ENCODE assay signal across 8 cellular contexts in genomic region chr16:74700206-74701040, GRCh38. TPM values are rescaled to one million over a fixed set of nuclear protein-coding genes. Genes with fewer than 3 reads are reported as not detected.
DNase-seq lines count a peak whose midpoint lies in the region; ATAC-seq and TF ChIP-seq lines count a peak whose summit lies in the region.

Gene MLKL (minus strand): TSS chr16:74700862. CDS start chr16:74695757, 5,105 bp downstream.

- ATAC-seq in HG02588 (IDR thresholded peaks at IDR 0.05; ENCODE audit: unreplicated experiment) = peak; percentile 46

- no peaks in the 10 kb centered on the region for H3K9me3 Mint-ChIP-seq in endothelial cell (ENCODE audit: unreplicated experiment)

- no peak for TF ChIP-seq CTCF in GM13976 (IDR thresholded peaks at IDR 0.05; ENCODE audit: borderline replicate concordance, control extremely low read depth, extremely low read depth, insufficient read depth, missing control alignments)
- no peak for TF ChIP-seq CTCF in endothelial cell (IDR thresholded peaks at IDR 0.05; ENCODE audit: unreplicated experiment)

- H3K4me1 Mint-ChIP-seq in endothelial cell (ENCODE audit: unreplicated experiment) = peaks cover 21% of the 10 kb centered on the region

- H3K27me3 Mint-ChIP-seq in endothelial cell (ENCODE audit: unreplicated experiment) = peaks cover 3% of the 10 kb centered on the region

- in situ Hi-C loops in GM13976 (cut with MboI; ENCODE audit: low sequenced_read_pairs, unreplicated experiment) = loop anchor here (25.0 kb wide), 2 partner anchors 162 to 412 kb away; partner anchors contain the start of gene LDHD

- peak within 1 kb of the TSS; percentile 70 for H3K27ac Mint-ChIP-seq in endothelial cell (ENCODE audit: unreplicated experiment)

- DNase-seq in GM13976 (ENCODE audit: low spot score) (peak; percentile 69), NCI-H526 (lab: John Stamatoyannopoulos, UW) (peak; percentile 4 to 44), endothelial cell (ENCODE audit: low spot score) (peak; percentile 43), myocyte (ENCODE audit: low read depth) (peak; percentile 35), NCI-H2196 (lab: John Stamatoyannopoulos, UW; ENCODE audit: unreplicated experiment) (no peak)
- DNase-seq in activated CD8-positive, alpha-beta memory T cell treated with anti-CD3 and anti-CD28 coated beads for 4 hours (ENCODE audit: low read depth in 2 of 2) = peak; percentile 40 to 46
- peak; percentile 59 for DNase-seq in stimulated activated naive CD4-positive, alpha-beta T cell treated with Interleukin-2 at 50 U/mL for 16 hours (lab: John Stamatoyannopoulos, UW)

- peaks cover 2% of the 10 kb centered on the region for H3K36me3 Mint-ChIP-seq in endothelial cell (ENCODE audit: low read depth, unreplicated experiment)

- H3K4me3 Mint-ChIP-seq in endothelial cell (ENCODE audit: unreplicated experiment) = peak within 1 kb of the TSS; percentile 96

RNA-seq across cellular contexts. Expression of gene MLKL, which starts in this region (rescaled TPM):
- total RNA-seq in endothelial cell (ENCODE audit: unreplicated experiment) = 12.3 TPM
- total RNA-seq in myocyte = 0.57 and 1.4 TPM in 2 replicates
- polyA plus RNA-seq in myocyte (2012) = 1.2 TPM
